In genomic region chr1:30318413-30318812, GRCh38 we compare ENCODE assay signal across 2 cellular contexts.
TF ChIP-seq lines count a peak whose summit lies in the region.

No MANE protein-coding gene starts in this region.

TF ChIP-seq in GM23338, 12 proteins besides CTCF, POLR2A, EP300 and RAD21 (continued from another document):
- TF ChIP-seq EZH2 (IDR thresholded peaks at IDR 0.05; ENCODE audit: low read depth, unreplicated experiment): no peak
- no peak for TF ChIP-seq EZH2phosphoT487 (IDR thresholded peaks at IDR 0.05; ENCODE audit: unreplicated experiment)
- no peak for TF ChIP-seq ZNF114 (CRISPR knock-in tag; IDR thresholded peaks at IDR 0.05)
- no peak for TF ChIP-seq REST (IDR thresholded peaks at IDR 0.05; ENCODE audit: unreplicated experiment)
- TF ChIP-seq JUNB (IDR thresholded peaks at IDR 0.05; ENCODE audit: unreplicated experiment): no peak
- no peak for TF ChIP-seq ZNF331 (CRISPR knock-in tag; IDR thresholded peaks at IDR 0.05; ENCODE audit: low read depth)
- no peak for TF ChIP-seq NANOG (IDR thresholded peaks at IDR 0.05; ENCODE audit: borderline replicate concordance)
- TF ChIP-seq STAT1 (IDR thresholded peaks at IDR 0.05; ENCODE audit: unreplicated experiment): no peak
- no peak for TF ChIP-seq ZNF462 (CRISPR knock-in tag; IDR thresholded peaks at IDR 0.05)
- TF ChIP-seq POLR2AphosphoS5 (IDR thresholded peaks at IDR 0.05; ENCODE audit: low read depth): no peak
- no peak for TF ChIP-seq ETS1 (IDR thresholded peaks at IDR 0.05)
TF ChIP-seq in GM23338: peak in this region for 0.

TF ChIP-seq in H1, 55 proteins besides CTCF, POLR2A, EP300 and RAD21 (continued from another document):
- no peak for TF ChIP-seq GTF2F1 (IDR thresholded peaks at IDR 0.05; ENCODE audit: borderline replicate concordance, low read depth, low read length)
- no peak for TF ChIP-seq CTBP2 (IDR thresholded peaks at IDR 0.05; ENCODE audit: borderline replicate concordance, insufficient read depth, insufficient read length, low read length)
- no peak for TF ChIP-seq ATF2 (IDR thresholded peaks at IDR 0.05; ENCODE audit: low read length)
- no peak for TF ChIP-seq ATF3 (IDR thresholded peaks at IDR 0.05; ENCODE audit: insufficient read depth, low read depth, low read length)
- TF ChIP-seq PHF8 (conservative IDR thresholded peaks at IDR 0.05; ENCODE audit: low read depth, low read length): no peak
- TF ChIP-seq HDAC6 (IDR thresholded peaks at IDR 0.05; ENCODE audit: low read depth, low read length): no peak
- no peak for TF ChIP-seq TBP (IDR thresholded peaks at IDR 0.05; ENCODE audit: low read depth, low read length)
- no peak for TF ChIP-seq NRF1 (IDR thresholded peaks at IDR 0.05; ENCODE audit: low read depth, low read length)
- TF ChIP-seq BCL11A (IDR thresholded peaks at IDR 0.05; ENCODE audit: low read depth in 2 of 2, low read length in 2 of 2): no peak
